In genomic region chr1:210292276-210292851, GRCh38 we compare ENCODE assay signal across 8 cellular contexts. TPM values are rescaled to one million over a fixed set of nuclear protein-coding genes. Genes with fewer than 3 reads are reported as not detected.
DNase-seq lines count a peak whose midpoint lies in the region; ATAC-seq and TF ChIP-seq lines count a peak whose summit lies in the region.

No MANE protein-coding gene starts in this region.

- peak overlapping the region in 2 of 3 donors; percentile 27 to 43 for H3K4me3 ChIP-seq in liver (ENCODE audit: low read depth in 1 of 3, low read length in 3 of 3)

- no peaks in the 10 kb centered on the region for H3K36me3 ChIP-seq in liver (ENCODE audit: control insufficient read depth in 4 of 4, insufficient read depth in 3 of 4, low read depth in 1 of 4, low read length in 3 of 4)

- no peaks in the 10 kb centered on the region for H3K9me3 Mint-ChIP-seq in central memory CD8-positive, alpha-beta T cell

- no peak for TF ChIP-seq CTCF in liver (IDR thresholded peaks at IDR 0.05; ENCODE audit: low read depth, low read length, missing input control)

- WGBS in liver: 3% methylated on average over 52 of the region's 52 CpGs

- H3K4me1 ChIP-seq in liver (ENCODE audit: control insufficient read depth in 4 of 4, insufficient read depth in 4 of 4, low read length in 3 of 4): peaks cover 3 to 8% (median 6%) of the 10 kb centered on the region in 4 donors

- H3K27ac ChIP-seq in liver (ENCODE audit: low read depth in 1 of 2, low read length in 2 of 2): no peak overlapping the region

- DNase-seq in NCI-H1105 treated with DMSO at 0.1 percent for 48 hours (lab: John Stamatoyannopoulos, UW) (peak; percentile 66), NCI-H1105 (lab: John Stamatoyannopoulos, UW) (no peak), T-helper 17 cell (peak; percentile 10 to 23 (median 23)), occipital lobe (lab: John Stamatoyannopoulos, UW) (no peak)
- DNase-seq in central memory CD8-positive, alpha-beta T cell (ENCODE audit: low spot score in 2 of 2): no peak
- peak; percentile 4 for DNase-seq in stimulated activated CD8-positive, alpha-beta memory T cell treated with anti-CD3 and anti-CD28 coated beads, Interleukin-15, amount 100 ng/mL, for 1 hour (ENCODE audit: low read depth)

- peaks cover 3% of the 10 kb centered on the region for H3K4me1 Mint-ChIP-seq in T-helper 17 cell
- H3K4me1 Mint-ChIP-seq in central memory CD8-positive, alpha-beta T cell: peaks cover 4% of the 10 kb centered on the region

- TF ChIP-seq RAD21 in liver (IDR thresholded peaks at IDR 0.05): no peak

- peaks cover 2% of the 10 kb centered on the region for H3K9me3 ChIP-seq in T-helper 17 cell (ENCODE audit: control insufficient read depth, low read length, poor library complexity, severe bottlenecking)
- H3K9me3 ChIP-seq in liver (ENCODE audit: control insufficient read depth in 4 of 4, low read length in 3 of 4): no peaks in the 10 kb centered on the region

- H3K4me3 Mint-ChIP-seq in T-helper 17 cell: peak overlapping the region; percentile 73
- peak overlapping the region; percentile 56 for H3K4me3 Mint-ChIP-seq in central memory CD8-positive, alpha-beta T cell

- H3K27me3 ChIP-seq in liver (ENCODE audit: control insufficient read depth in 4 of 4, insufficient read depth in 4 of 4, low read length in 3 of 4): peaks cover 0 to 12% (median 1%) of the 10 kb centered on the region in 4 donors

- ATAC-seq in HG03139 (IDR thresholded peaks at IDR 0.05; ENCODE audit: unreplicated experiment): peak; percentile 72
- peak; percentile 77 for ATAC-seq in T-helper 17 cell
- peak; percentile 36 for ATAC-seq in central memory CD8-positive, alpha-beta T cell (replicated peaks; ENCODE audit: extremely low read depth, poor library complexity, severe bottlenecking)

- H3K36me3 Mint-ChIP-seq in T-helper 17 cell (ENCODE audit: low read depth): no peaks in the 10 kb centered on the region
- no peaks in the 10 kb centered on the region for H3K36me3 Mint-ChIP-seq in central memory CD8-positive, alpha-beta T cell (ENCODE audit: insufficient read depth)

- H3K27ac Mint-ChIP-seq in T-helper 17 cell: no peak overlapping the region
- no peak overlapping the region for H3K27ac Mint-ChIP-seq in central memory CD8-positive, alpha-beta T cell (ENCODE audit: low read depth)

- peaks cover 63% of the 10 kb centered on the region for H3K27me3 Mint-ChIP-seq in T-helper 17 cell
- peaks cover 74% of the 10 kb centered on the region for H3K27me3 Mint-ChIP-seq in central memory CD8-positive, alpha-beta T cell

- H3K9ac ChIP-seq in liver (ENCODE audit: low read depth in 1 of 2, low read length in 2 of 2): no peak overlapping the region

TF ChIP-seq in liver, 16 proteins besides CTCF, POLR2A, EP300 and RAD21:
- TF ChIP-seq ATF3 (IDR thresholded peaks at IDR 0.05) (no peak), SP1 (IDR thresholded peaks at IDR 0.05) (no peak), YY1 (IDR thresholded peaks at IDR 0.05) (no peak), HNF4G (IDR thresholded peaks at IDR 0.05) (no peak)

RNA-seq across cellular contexts. Expression of gene HHAT, which starts 36.3 kb away (rescaled TPM):
- 1 to 10 TPM; 7.5 to 9.2 TPM for total RNA-seq in T-helper 17 cell
- total RNA-seq in liver: 1 to 10 TPM; 1.7 to 2.2 TPM
- 1 to 10 TPM; 1.3 to 1.5 TPM for polyA plus RNA-seq in liver
- 2.0 TPM for total RNA-seq in occipital lobe

RNA-seq across cellular contexts. Expression of gene SERTAD4, which starts 59.8 kb away (rescaled TPM):
- not detected for total RNA-seq in T-helper 17 cell
- under 1 TPM; under 0.01 TPM for total RNA-seq in liver
- polyA plus RNA-seq in liver: under 1 TPM in 1 of 2 donors, not detected in 1; 0.02 TPM
- 3.6 TPM for total RNA-seq in occipital lobe

Comparison
In these comparisons a context has a peak if more than half of its experiments do, and no peak if none do; other contexts are left out.
1. DNase-seq: peak in NCI-H1105 treated with DMSO at 0.1 percent for 48 hours (single experiment), T-helper 17 cell (3 of 3) and stimulated activated CD8-positive, alpha-beta memory T cell treated with anti-CD3 and anti-CD28 coated beads, Interleukin-15, amount 100 ng/mL, for 1 hour (single experiment); none in NCI-H1105 (single experiment), central memory CD8-positive, alpha-beta T cell (0 of 2) and occipital lobe (single experiment).
2. Peak in every context shown above with its lines, with median percentiles within 50 percentile points of each other: ATAC-seq.